In genomic region chr1:64966158-64966963, GRCh38 we compare ENCODE assay signal across 8 cellular contexts. TPM values are rescaled to one million over a fixed set of nuclear protein-coding genes. Genes with fewer than 3 reads are reported as not detected.
DNase-seq lines count a peak whose midpoint lies in the region; ATAC-seq and TF ChIP-seq lines count a peak whose summit lies in the region.

Gene JAK1, minus strand, starts transcription at chr1:64966549. Its CDS starts 80,285 bp downstream, at chr1:64886264.

- H3K9me3 ChIP-seq in adipocyte (ENCODE audit: control insufficient read depth, low read length) (no peaks in the 10 kb centered on the region), heart left ventricle (no peaks in the 10 kb centered on the region)

- ATAC-seq in HG02610 (IDR thresholded peaks at IDR 0.05; ENCODE audit: unreplicated experiment), result peak; percentile 81
- peak; percentile 78 to 88 (median 82) for ATAC-seq in T-cell (replicated peaks in 1 of 4)
- peak; percentile 76 to 97 (median 94) for ATAC-seq in heart left ventricle

- H3K4me1 ChIP-seq in adipocyte (ENCODE audit: control insufficient read depth, insufficient read depth, low read length) (peaks cover 19% of the 10 kb centered on the region), heart left ventricle (peaks cover 0 to 46% (median 32%) of the 10 kb centered on the region in 12 donors)

- no peaks in the 10 kb centered on the region for H3K9me3 Mint-ChIP-seq in T-cell
- H3K9me3 Mint-ChIP-seq in type B pancreatic cell, result no peaks in the 10 kb centered on the region

- CTCF ChIA-PET in T-cell (lab: Charles Lee), result interaction anchor here (0.5 to 1.6 kb wide), 13 partner anchors 30 to 712 kb away, joined by 3 to 6 read pairs (median 3); no protein-coding TSS in a partner anchor

- intact Hi-C loops in heart left ventricle (cut with DNase I), result loop anchor here in 8 of 10 donors (2.0 to 10.0 kb wide), 10 partner anchors 36 to 102 kb away; no protein-coding TSS in a partner anchor
- intact Hi-C loops in posterior vena cava (cut with DNase I), result no loop called here

- peak within 1 kb of the TSS; percentile 92 to 100 (median 96) for H3K27ac ChIP-seq in heart left ventricle

- WGBS in heart left ventricle, 4 donors, result 0 to 2% (median 0%) methylated on average over 17 to 100 of the region's 100 CpGs

- H3K9ac ChIP-seq in adipocyte (ENCODE audit: low read length), result peak within 1 kb of the TSS; percentile 90

- H3K4me3 ChIP-seq in GM12875 (ENCODE audit: low read depth, low read length) (peak within 1 kb of the TSS; percentile 60), adipocyte (ENCODE audit: low read length) (peak within 1 kb of the TSS; percentile 96), heart left ventricle (peak within 1 kb of the TSS; percentile 83 to 100 (median 96))

- H3K4me1 Mint-ChIP-seq in T-cell (peaks cover 39 to 57% (median 55%) of the 10 kb centered on the region in 3 donors), type B pancreatic cell (ENCODE audit: unreplicated experiment) (peaks cover 27% of the 10 kb centered on the region)

- TF ChIP-seq POLR2A in heart left ventricle (IDR thresholded peaks at IDR 0.05), result peak; percentile 56 to 97

- H3K27me3 ChIP-seq in adipocyte (replicated peaks; ENCODE audit: control insufficient read depth, insufficient read depth, low read length) (no peaks in the 10 kb centered on the region), heart left ventricle (no peaks in the 10 kb centered on the region)

- H3K36me3 ChIP-seq in adipocyte (ENCODE audit: control insufficient read depth, insufficient read depth, low read length, severe bottlenecking), result no peaks in the 10 kb centered on the region
- peaks cover 0 to 3% (median 0%) of the 10 kb centered on the region in 9 donors for H3K36me3 ChIP-seq in heart left ventricle

- H3K27me3 Mint-ChIP-seq in T-cell (no peaks in the 10 kb centered on the region), type B pancreatic cell (peaks cover 6% of the 10 kb centered on the region)

- POLR2A ChIA-PET in T-cell (lab: Charles Lee), result interaction anchor here (0.6 to 2.0 kb wide), 22 partner anchors 27 to 1994 kb away, joined by 3 to 24 read pairs (median 4); no protein-coding TSS in a partner anchor

- DNase-seq in NCI-H1092 (lab: John Stamatoyannopoulos, UW) (peak; percentile 73), T-cell (peak; percentile 77 to 94 (median 88)), adipocyte (ENCODE audit: low read depth) (peak; percentile 94), heart left ventricle (peak; percentile 93 to 96 (median 94)), posterior vena cava (ENCODE audit: low spot score) (peak; percentile 96), type B pancreatic cell (ENCODE audit: extremely low spot score, unreplicated experiment) (peak; percentile 90)

- no peaks in the 10 kb centered on the region for H3K36me3 Mint-ChIP-seq in T-cell
- H3K36me3 Mint-ChIP-seq in type B pancreatic cell, result no peaks in the 10 kb centered on the region

- peak within 1 kb of the TSS; percentile 97 for H3K27ac Mint-ChIP-seq in T-cell
- H3K27ac Mint-ChIP-seq in type B pancreatic cell, result peak within 1 kb of the TSS; percentile 98

- 0 out of 2 replicates have a peak, but pooled peaks have one; percentile 13 for TF ChIP-seq CTCF in GM12875 (IDR thresholded peaks at IDR 0.05; ENCODE audit: borderline replicate concordance, insufficient read depth, low read depth, low read length)
- peak in 1 of 12 donors; percentile 22 for TF ChIP-seq CTCF in heart left ventricle (IDR thresholded peaks at IDR 0.05)
- peak; percentile 32 for TF ChIP-seq CTCF in type B pancreatic cell (conservative IDR thresholded peaks at IDR 0.05)

- H3K4me3 Mint-ChIP-seq in T-cell (peak within 1 kb of the TSS; percentile 95 to 96 (median 95)), type B pancreatic cell (peak within 1 kb of the TSS; percentile 97)

RNA-seq across cellular contexts. Expression of gene JAK1, which starts in this region (rescaled TPM):
- total RNA-seq in T-cell, result 100 to 1,000 TPM; 272 to 323 (median 288) TPM
- 100 to 1,000 TPM in 4 of 9 donors, 10 to 100 TPM in 5; 85.6 to 189 (median 96.5) TPM for total RNA-seq in heart left ventricle
- 10 to 100 TPM; 20.5 to 73.7 TPM for polyA plus RNA-seq in heart left ventricle
- 100 to 1,000 TPM; 109 to 127 TPM for total RNA-seq in posterior vena cava
- 54.8 and 57.2 TPM in 2 replicates for total RNA-seq in type B pancreatic cell (ENCODE audit: low replicate concordance)

Comparison
In these comparisons a context has a peak if more than half of its experiments do, and no peak if none do; other contexts are left out.
1. Peak in every context shown above with its lines: DNase-seq, ATAC-seq, H3K4me3 ChIP-seq and H3K27ac ChIP-seq.
2. intact Hi-C loops: an anchor here in heart left ventricle (2.0 to 10.0 kb wide); none called in posterior vena cava.